1 cellular context compared by ENCODE assay signal in the genomic region with DNA sequence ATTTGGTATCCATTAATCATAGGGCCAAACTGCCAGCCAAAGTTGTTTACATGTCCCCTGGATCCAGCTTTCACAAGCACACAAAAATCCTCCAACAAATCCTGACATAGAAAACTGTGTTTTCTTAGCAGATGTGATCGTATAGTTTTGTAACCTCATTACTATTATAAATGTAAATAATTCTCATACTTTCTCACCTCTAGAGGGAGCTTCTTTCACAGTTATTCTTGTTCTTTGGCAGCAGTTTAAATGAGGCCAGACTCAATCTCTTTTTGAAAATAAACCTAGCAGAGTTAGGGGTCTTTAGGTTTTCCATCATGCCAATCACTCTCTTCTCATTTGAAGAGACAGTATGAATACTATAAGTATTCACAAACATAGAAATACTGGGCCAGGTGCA.
A peak's percentile ranks its signal among the peaks of the same experiment; 100 is the strongest.
TF ChIP-seq lines count a peak whose summit lies in the region.

No MANE protein-coding gene starts in this region.

TF ChIP-seq in IMR-90, 13 proteins besides CTCF, POLR2A, EP300 and RAD21:
- peak; percentile 34; the same call in 1 of the 2 replicates for TF ChIP-seq SMC3 (IDR thresholded peaks at IDR 0.05; ENCODE audit: low read depth, low read length)
- TF ChIP-seq MAZ (IDR thresholded peaks at IDR 0.05; ENCODE audit: borderline replicate concordance, low read depth, low read length) = no peak
